ENCODE assay signal across 1 cellular context in the genomic region with DNA sequence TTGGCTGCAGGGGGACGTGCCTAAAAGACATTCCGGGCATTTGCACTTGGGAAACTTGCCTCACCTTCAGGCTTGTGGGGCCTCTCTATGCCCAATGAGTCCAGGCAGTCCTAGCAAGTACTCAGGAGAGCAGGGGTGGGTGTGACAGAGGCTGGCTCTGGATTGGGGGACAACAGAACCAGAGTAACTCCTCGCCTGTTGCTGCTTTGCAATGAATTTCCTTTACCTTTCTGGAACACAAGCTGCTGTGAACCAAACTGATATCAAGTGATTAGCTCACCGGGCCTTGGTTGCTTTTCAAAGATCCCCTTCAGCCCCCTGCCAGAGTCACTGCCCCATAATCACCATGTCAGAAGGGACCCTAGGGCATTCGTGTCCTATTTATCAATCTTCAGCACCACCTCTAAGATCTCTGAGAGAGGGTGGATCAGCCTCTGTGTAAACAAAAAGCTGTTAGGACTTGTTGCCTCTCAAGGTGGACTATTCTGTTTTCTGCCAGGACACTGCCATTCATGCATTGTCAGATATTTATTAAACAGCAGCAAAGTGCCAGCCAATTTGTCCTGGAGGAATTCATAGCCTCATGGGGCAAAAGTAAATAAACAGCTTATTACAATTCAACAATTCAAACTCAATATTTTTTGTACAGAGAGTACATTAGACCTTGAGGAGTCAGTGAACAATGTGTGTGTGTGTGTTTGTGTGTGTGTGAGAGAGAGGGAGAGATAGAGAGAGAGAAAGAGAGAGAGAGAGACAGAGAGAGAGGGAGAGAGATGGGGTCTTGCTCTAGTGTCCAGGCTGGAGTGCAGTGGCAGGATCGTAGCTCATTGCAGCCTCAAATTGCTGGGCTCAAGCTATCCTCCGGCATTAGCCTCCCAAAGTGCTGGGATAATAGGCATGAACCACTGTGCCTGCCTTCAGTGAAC.
TF ChIP-seq lines count a peak whose summit lies in the region.

No MANE protein-coding gene starts in this region.

TF ChIP-seq in K562, 482 proteins besides CTCF, POLR2A, EP300 and RAD21:
- no peak for TF ChIP-seq ELF2 (CRISPR knock-in tag; IDR thresholded peaks at IDR 0.05)
- TF ChIP-seq TRIM25 (IDR thresholded peaks at IDR 0.05; ENCODE audit: borderline replicate concordance) = no peak
- TF ChIP-seq SLC30A9 (CRISPR knock-in tag; IDR thresholded peaks at IDR 0.05) = no peak
- 0 out of 2 replicates have a peak, but pooled peaks have one; percentile 34 for TF ChIP-seq ZNF121 (CRISPR knock-in tag; conservative IDR thresholded peaks at IDR 0.05)
- no peak for TF ChIP-seq SRSF7 (optimal IDR thresholded peaks at IDR 0.05; ENCODE audit: low read depth, low read length)
- TF ChIP-seq, protein P1, sequence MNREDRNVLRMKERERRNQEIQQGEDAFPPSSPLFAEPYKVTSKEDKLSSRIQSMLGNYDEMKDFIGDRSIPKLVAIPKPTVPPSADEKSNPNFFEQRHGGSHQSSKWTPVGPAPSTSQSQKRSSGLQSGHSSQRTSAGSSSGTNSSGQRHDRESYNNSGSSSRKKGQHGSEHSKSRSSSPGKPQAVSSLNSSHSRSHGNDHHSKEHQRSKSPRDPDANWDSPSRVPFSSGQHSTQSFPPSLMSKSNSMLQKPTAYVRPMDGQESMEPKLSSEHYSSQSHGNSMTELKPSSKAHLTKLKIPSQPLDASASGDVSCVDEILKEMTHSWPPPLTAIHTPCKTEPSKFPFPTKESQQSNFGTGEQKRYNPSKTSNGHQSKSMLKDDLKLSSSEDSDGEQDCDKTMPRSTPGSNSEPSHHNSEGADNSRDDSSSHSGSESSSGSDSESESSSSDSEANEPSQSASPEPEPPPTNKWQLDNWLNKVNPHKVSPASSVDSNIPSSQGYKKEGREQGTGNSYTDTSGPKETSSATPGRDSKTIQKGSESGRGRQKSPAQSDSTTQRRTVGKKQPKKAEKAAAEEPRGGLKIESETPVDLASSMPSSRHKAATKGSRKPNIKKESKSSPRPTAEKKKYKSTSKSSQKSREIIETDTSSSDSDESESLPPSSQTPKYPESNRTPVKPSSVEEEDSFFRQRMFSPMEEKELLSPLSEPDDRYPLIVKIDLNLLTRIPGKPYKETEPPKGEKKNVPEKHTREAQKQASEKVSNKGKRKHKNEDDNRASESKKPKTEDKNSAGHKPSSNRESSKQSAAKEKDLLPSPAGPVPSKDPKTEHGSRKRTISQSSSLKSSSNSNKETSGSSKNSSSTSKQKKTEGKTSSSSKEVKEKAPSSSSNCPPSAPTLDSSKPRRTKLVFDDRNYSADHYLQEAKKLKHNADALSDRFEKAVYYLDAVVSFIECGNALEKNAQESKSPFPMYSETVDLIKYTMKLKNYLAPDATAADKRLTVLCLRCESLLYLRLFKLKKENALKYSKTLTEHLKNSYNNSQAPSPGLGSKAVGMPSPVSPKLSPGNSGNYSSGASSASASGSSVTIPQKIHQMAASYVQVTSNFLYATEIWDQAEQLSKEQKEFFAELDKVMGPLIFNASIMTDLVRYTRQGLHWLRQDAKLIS (CRISPR knock-in tag; IDR thresholded peaks at IDR 0.05) = no peak
- TF ChIP-seq ZNF79 (CRISPR knock-in tag; IDR thresholded peaks at IDR 0.05; ENCODE audit: low read depth) = no peak
- no peak for TF ChIP-seq ATF1 (CRISPR knock-in tag; IDR thresholded peaks at IDR 0.05)
- no peak for TF ChIP-seq ATF1 (tag; IDR thresholded peaks at IDR 0.05)
